In genomic region chr15:70447081-70447480, GRCh38 we compare ENCODE assay signal across 21 cellular contexts.
A peak's percentile ranks its signal among the peaks of the same experiment; 100 is the strongest.
DNase-seq lines count a peak whose midpoint lies in the region; ATAC-seq and TF ChIP-seq lines count a peak whose summit lies in the region.
"Had no signal": no experiment of that assay in that cellular context is flagged by ENCODE, and none has a peak within 500 bp of the region (broad histone marks: within the 10 kb centered on the region; RNA-seq: fewer than 3 reads in every experiment).

No MANE protein-coding gene starts in this region.

- H4K20me1 ChIP-seq in BLaER1 = peaks cover 22% of the 10 kb centered on the region
- H4K20me1 ChIP-seq in neural progenitor cell (ENCODE audit: low read depth) = no peaks in the 10 kb centered on the region

- H3K36me3 ChIP-seq in BLaER1 = no peaks in the 10 kb centered on the region
- H3K36me3 ChIP-seq in CD8-positive, alpha-beta memory T cell (ENCODE audit: insufficient read depth, low read length) = no peaks in the 10 kb centered on the region
- H3K36me3 ChIP-seq in neural progenitor cell = no peaks in the 10 kb centered on the region

- H3K27ac ChIP-seq in BLaER1 = no peak overlapping the region
- peak overlapping the region; percentile 39 for H3K27ac ChIP-seq in CD8-positive, alpha-beta memory T cell (ENCODE audit: low read depth, low read length)
- peak overlapping the region; percentile 41; the same call in 1 of the 2 replicates for H3K27ac ChIP-seq in RWPE1
- no peak overlapping the region for H3K27ac ChIP-seq in neural progenitor cell
- H3K27ac ChIP-seq: GM23248, KMS-11, SK-N-MC had no signal

- H3F3A ChIP-seq in neural progenitor cell (ENCODE audit: low read depth) = peaks cover 7% of the 10 kb centered on the region

- peaks cover 19 to 31% (median 28%) of the 10 kb centered on the region in 3 donors for H3K4me1 Mint-ChIP-seq in CD8-positive, alpha-beta memory T cell
- H3K4me1 Mint-ChIP-seq in neural progenitor cell = peaks cover 27% of the 10 kb centered on the region
- peaks cover 35 to 46% (median 45%) of the 10 kb centered on the region in 4 donors for H3K4me1 Mint-ChIP-seq in naive thymus-derived CD8-positive, alpha-beta T cell

- H3K9me3 ChIP-seq in BLaER1 (no peaks in the 10 kb centered on the region), neural progenitor cell (ENCODE audit: low read depth) (no peaks in the 10 kb centered on the region)
- H3K9me3 ChIP-seq in CD8-positive, alpha-beta memory T cell (ENCODE audit: low read length) = no peaks in the 10 kb centered on the region
- H3K9me3 ChIP-seq: Caco-2 had no signal

- no peak for ATAC-seq in GM21360 (IDR thresholded peaks at IDR 0.05; ENCODE audit: unreplicated experiment)
- ATAC-seq in naive thymus-derived CD8-positive, alpha-beta T cell = no peak
- ATAC-seq: HepG2 had no signal

- H3K36me3 Mint-ChIP-seq in CD8-positive, alpha-beta memory T cell = peaks cover 0 to 2% (median 0%) of the 10 kb centered on the region in 3 donors
- no peaks in the 10 kb centered on the region for H3K36me3 Mint-ChIP-seq in neural progenitor cell
- no peaks in the 10 kb centered on the region for H3K36me3 Mint-ChIP-seq in naive thymus-derived CD8-positive, alpha-beta T cell
- H3K36me3 Mint-ChIP-seq: CD4-positive, CD25-positive, alpha-beta regulatory T cell had no signal

- TF ChIP-seq CTCF in RWPE1 (conservative IDR thresholded peaks at IDR 0.05; ENCODE audit: low read depth) = no peak
- no peak for TF ChIP-seq CTCF in neural progenitor cell (IDR thresholded peaks at IDR 0.05)

- no peaks in the 10 kb centered on the region for H3K9me3 Mint-ChIP-seq in CD8-positive, alpha-beta memory T cell
- no peaks in the 10 kb centered on the region for H3K9me3 Mint-ChIP-seq in neural progenitor cell
- no peaks in the 10 kb centered on the region for H3K9me3 Mint-ChIP-seq in naive thymus-derived CD8-positive, alpha-beta T cell

- H3K79me2 ChIP-seq in neural progenitor cell (ENCODE audit: low read depth) = no peaks in the 10 kb centered on the region

- peaks cover 18 to 24% of the 10 kb centered on the region in 2 donors for H3K27me3 Mint-ChIP-seq in CD8-positive, alpha-beta memory T cell
- peaks cover 21% of the 10 kb centered on the region for H3K27me3 Mint-ChIP-seq in neural progenitor cell (ENCODE audit: insufficient read depth, low read depth)
- peaks cover 4 to 26% (median 24%) of the 10 kb centered on the region in 5 donors for H3K27me3 Mint-ChIP-seq in naive thymus-derived CD8-positive, alpha-beta T cell

- CTCF ChIA-PET in CD8-positive, alpha-beta memory T cell (lab: Charles Lee) = interaction anchor here (1.3 kb wide), 1 partner anchor 24 kb away, joined by 3 read pairs; no protein-coding TSS in a partner anchor
- CTCF ChIA-PET in RWPE1 (lab: Yijun Ruan, JAX) = interaction anchor here (0.7 kb wide), 2 partner anchors 13 to 20 kb away, joined by 4 read pairs; no protein-coding TSS in a partner anchor

- peaks cover 26% of the 10 kb centered on the region for H3K27me3 ChIP-seq in BLaER1
- H3K27me3 ChIP-seq in CD8-positive, alpha-beta memory T cell (ENCODE audit: insufficient read depth, low read length, poor library complexity, severe bottlenecking) = no peaks in the 10 kb centered on the region
- peaks cover 16% of the 10 kb centered on the region for H3K27me3 ChIP-seq in neural progenitor cell

- H2AFZ ChIP-seq in neural progenitor cell (replicated peaks) = no peak overlapping the region
- H2AFZ ChIP-seq: GM23248 had no signal

- peak in 1 of 5 donors; percentile 21 for DNase-seq in CD8-positive, alpha-beta memory T cell
- no peak for DNase-seq in RWPE1 (ENCODE audit: low spot score)
- no peak for DNase-seq in neural progenitor cell (ENCODE audit: low spot score)
- no peak for DNase-seq in naive thymus-derived CD8-positive, alpha-beta T cell
- DNase-seq in mucosa of gallbladder (ENCODE audit: low spot score) = no peak
- DNase-seq: ACHN, Caco-2, HCEC 1CT, NCI-H1417 treated with DMSO at 0.1 percent for 48 hours, NCI-H187 treated with DMSO at 0.1 percent for 48 hours, NCI-H2227 treated with DMSO at 0.1 percent for 48 hours, NCI-H510A treated with DMSO at 0.1 percent for 48 hours, NCI-H774, SHP77 had no signal

- H3K4me3 ChIP-seq in BLaER1 (no peak overlapping the region), neural progenitor cell (no peak overlapping the region)
- H3K4me3 ChIP-seq in CD8-positive, alpha-beta memory T cell (ENCODE audit: low read length) = no peak overlapping the region
- H3K4me3 ChIP-seq: GM23248, SK-N-MC had no signal

- H3K4me1 ChIP-seq in BLaER1 (peaks cover 37% of the 10 kb centered on the region), neural progenitor cell (peaks cover 15% of the 10 kb centered on the region)
- peaks cover 41% of the 10 kb centered on the region for H3K4me1 ChIP-seq in CD8-positive, alpha-beta memory T cell (ENCODE audit: insufficient read depth, low read length)

- no peak overlapping the region for H3K27ac Mint-ChIP-seq in CD8-positive, alpha-beta memory T cell
- H3K27ac Mint-ChIP-seq in neural progenitor cell = peak overlapping the region; percentile 66
- H3K27ac Mint-ChIP-seq in naive thymus-derived CD8-positive, alpha-beta T cell = peak overlapping the region in 1 of 10 donors; percentile 68

- POLR2A ChIA-PET in CD8-positive, alpha-beta memory T cell (lab: Charles Lee) = interaction anchor here (0.5 kb wide), 1 partner anchor 101 kb away, joined by 4 read pairs; no protein-coding TSS in a partner anchor
- POLR2A ChIA-PET in RWPE1 (lab: Yijun Ruan, JAX; ENCODE audit: low non-redundant PET) = no interaction called here
- POLR2A ChIA-PET in naive thymus-derived CD8-positive, alpha-beta T cell (lab: Charles Lee) = no interaction called here

- H3K4me2 ChIP-seq in BLaER1 (peak overlapping the region; percentile 81), neural progenitor cell (no peak overlapping the region)
- H3K4me2 ChIP-seq: KMS-11 had no signal

- H3K9ac ChIP-seq in BLaER1 = no peak overlapping the region
- H3K9ac ChIP-seq in neural progenitor cell = no peak overlapping the region
- H3K9ac ChIP-seq: GM23248, KMS-11 had no signal

- H3K4me3 Mint-ChIP-seq in CD8-positive, alpha-beta memory T cell = no peak overlapping the region
- no peak overlapping the region for H3K4me3 Mint-ChIP-seq in neural progenitor cell
- H3K4me3 Mint-ChIP-seq in naive thymus-derived CD8-positive, alpha-beta T cell = peak overlapping the region in 2 of 10 donors; percentile 67 to 71

Comparison
In these comparisons a context has a peak if more than half of its experiments do, and no peak if none do; other contexts are left out.
1. H3K27ac ChIP-seq: peak in CD8-positive, alpha-beta memory T cell (single experiment) and RWPE1 (single experiment); none in BLaER1 (single experiment) and neural progenitor cell (single experiment).